Comparison of ENCODE assay signal across 10 cellular contexts in genomic region chr17:31595666-31596381, GRCh38.
DNase-seq lines count a peak whose midpoint lies in the region; ATAC-seq and TF ChIP-seq lines count a peak whose summit lies in the region.
"Had no signal": no experiment of that assay in that cellular context is flagged by ENCODE, and none has a peak within 500 bp of the region (broad histone marks: within the 10 kb centered on the region; RNA-seq: fewer than 3 reads in every experiment).

No MANE protein-coding gene starts in this region.

- H3K36me3 ChIP-seq in adipocyte (ENCODE audit: control insufficient read depth, insufficient read depth, low read length, severe bottlenecking) = peaks cover 56% of the 10 kb centered on the region
- H3K36me3 ChIP-seq in spleen = no peaks in the 10 kb centered on the region

- intact Hi-C loops in spleen (cut with DNase I; ENCODE audit: low total_unique reads) = no loop called here

- H3K9ac ChIP-seq in adipocyte (ENCODE audit: low read length) = peak overlapping the region; percentile 61

- H3K9me3 ChIP-seq in adipocyte (ENCODE audit: control insufficient read depth, low read length) (no peaks in the 10 kb centered on the region), spleen (no peaks in the 10 kb centered on the region)

- H3K27me3 ChIP-seq in HL-60 (ENCODE audit: insufficient read depth, poor library complexity, severe bottlenecking) (no peaks in the 10 kb centered on the region), adipocyte (replicated peaks; ENCODE audit: control insufficient read depth, insufficient read depth, low read length) (no peaks in the 10 kb centered on the region), spleen (replicated peaks in 1 of 7) (no peaks in the 10 kb centered on the region)

- TF ChIP-seq CTCF in HL-60 (IDR thresholded peaks at IDR 0.05; ENCODE audit: insufficient read depth, low read length) (no peak), spleen (IDR thresholded peaks at IDR 0.05 in 8 of 11, conservative IDR thresholded peaks at IDR 0.05 in 3 of 11) (no peak)

- DNase-seq in HL-60 (ENCODE audit: low read depth in 1 of 2, low spot score in 1 of 2) (no peak), adipocyte (ENCODE audit: low read depth) (peak; percentile 28), islet precursor cell (peak; percentile 84), spleen (peak; percentile 61), NCI-H2196 (lab: John Stamatoyannopoulos, UW; ENCODE audit: unreplicated experiment) (no peak), GM03348 (ENCODE audit: low spot score) (no peak)
- DNase-seq in activated naive CD4-positive, alpha-beta T cell treated with anti-CD3 and anti-CD28 coated beads, Interleukin-2, amount 10 ng/mL, durations not matched to agents 7 days and 5 days = no peak
- no peak for DNase-seq in effector memory CD8-positive, alpha-beta T cell
- DNase-seq: NCI-H1694 had no signal

- H3K27me3 Mint-ChIP-seq in activated naive CD4-positive, alpha-beta T cell treated with anti-CD3 and anti-CD28 coated beads, Interleukin-2, amount 10 ng/mL, durations not matched to agents 7 days and 5 days = peaks cover 6% of the 10 kb centered on the region
- H3K27me3 Mint-ChIP-seq in effector memory CD8-positive, alpha-beta T cell = peaks cover 0 to 9% of the 10 kb centered on the region in 2 donors
- H3K27me3 Mint-ChIP-seq: central memory CD8-positive, alpha-beta T cell had no signal

- no peaks in the 10 kb centered on the region for H3K36me3 Mint-ChIP-seq in activated naive CD4-positive, alpha-beta T cell treated with anti-CD3 and anti-CD28 coated beads, Interleukin-2, amount 10 ng/mL, durations not matched to agents 7 days and 5 days
- H3K36me3 Mint-ChIP-seq in effector memory CD8-positive, alpha-beta T cell (ENCODE audit: insufficient read depth) = no peaks in the 10 kb centered on the region

- peak overlapping the region; percentile 53 for H3K27ac ChIP-seq in HL-60 (replicated peaks)
- H3K27ac ChIP-seq in spleen = peak overlapping the region in 6 of 8 donors; percentile 49 to 79 (median 62)

- no peak for TF ChIP-seq POLR2A in spleen (IDR thresholded peaks at IDR 0.05)

- H3K4me3 ChIP-seq in HL-60 (replicated peaks; ENCODE audit: insufficient read depth, low read length) (no peak overlapping the region), adipocyte (ENCODE audit: low read length) (no peak overlapping the region), spleen (no peak overlapping the region)

- WGBS in spleen, 5 donors = 85 to 96% (median 92%) methylated on average over 10 of the region's 10 CpGs

- no peaks in the 10 kb centered on the region for H3K4me1 Mint-ChIP-seq in activated naive CD4-positive, alpha-beta T cell treated with anti-CD3 and anti-CD28 coated beads, Interleukin-2, amount 10 ng/mL, durations not matched to agents 7 days and 5 days
- H3K4me1 Mint-ChIP-seq in effector memory CD8-positive, alpha-beta T cell (ENCODE audit: low read depth in 2 of 2) = no peaks in the 10 kb centered on the region
- H3K4me1 Mint-ChIP-seq: central memory CD8-positive, alpha-beta T cell had no signal

- no peak for ATAC-seq in effector memory CD8-positive, alpha-beta T cell (replicated peaks)

- H3K4me1 ChIP-seq in adipocyte (ENCODE audit: control insufficient read depth, insufficient read depth, low read length) (peaks cover 45% of the 10 kb centered on the region), spleen (peaks cover 8 to 25% (median 17%) of the 10 kb centered on the region in 6 donors)

- no peaks in the 10 kb centered on the region for H3K9me3 Mint-ChIP-seq in activated naive CD4-positive, alpha-beta T cell treated with anti-CD3 and anti-CD28 coated beads, Interleukin-2, amount 10 ng/mL, durations not matched to agents 7 days and 5 days
- no peaks in the 10 kb centered on the region for H3K9me3 Mint-ChIP-seq in effector memory CD8-positive, alpha-beta T cell
- H3K9me3 Mint-ChIP-seq: central memory CD8-positive, alpha-beta T cell had no signal

- CTCF ChIA-PET in activated naive CD4-positive, alpha-beta T cell treated with anti-CD3 and anti-CD28 coated beads, Interleukin-2, amount 10 ng/mL, durations not matched to agents 7 days and 5 days (lab: Charles Lee) = no interaction called here

- H3K27ac Mint-ChIP-seq in activated naive CD4-positive, alpha-beta T cell treated with anti-CD3 and anti-CD28 coated beads, Interleukin-2, amount 10 ng/mL, durations not matched to agents 7 days and 5 days = no peak overlapping the region
- H3K27ac Mint-ChIP-seq in effector memory CD8-positive, alpha-beta T cell = peak overlapping the region in 1 of 2 donors; percentile 59

- no peak overlapping the region for H3K4me3 Mint-ChIP-seq in activated naive CD4-positive, alpha-beta T cell treated with anti-CD3 and anti-CD28 coated beads, Interleukin-2, amount 10 ng/mL, durations not matched to agents 7 days and 5 days
- no peak overlapping the region for H3K4me3 Mint-ChIP-seq in effector memory CD8-positive, alpha-beta T cell
- H3K4me3 Mint-ChIP-seq: central memory CD8-positive, alpha-beta T cell had no signal

Comparison
In these comparisons a context has a peak if more than half of its experiments do, and no peak if none do; other contexts are left out.
1. DNase-seq: peak in adipocyte (single experiment), islet precursor cell (single experiment) and spleen (single experiment); none in HL-60 (0 of 2), NCI-H2196 (single experiment), GM03348 (single experiment), activated naive CD4-positive, alpha-beta T cell treated with anti-CD3 and anti-CD28 coated beads, Interleukin-2, amount 10 ng/mL, durations not matched to agents 7 days and 5 days (single experiment) and effector memory CD8-positive, alpha-beta T cell (0 of 3).